In the genomic region with DNA sequence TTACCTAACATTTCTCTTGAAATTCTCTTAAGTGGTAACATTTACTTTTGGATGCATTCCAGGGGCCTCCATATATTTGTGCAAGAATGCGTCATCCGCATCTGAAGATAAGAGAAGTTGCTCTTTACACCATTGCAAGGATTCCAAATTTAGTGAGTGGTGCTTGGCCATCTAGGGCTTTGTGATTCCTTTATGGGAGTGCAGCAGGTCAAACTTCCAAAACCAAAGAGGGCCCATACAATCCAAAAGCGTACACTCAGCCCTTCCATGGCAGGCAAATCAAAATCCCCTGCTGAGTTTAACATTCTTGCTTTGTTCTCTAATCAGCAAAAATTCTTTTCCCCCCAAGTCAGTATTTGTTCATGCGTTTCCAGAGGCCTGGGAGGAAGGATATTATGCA, we compare ENCODE assay signal across 17 cellular contexts.
DNase-seq lines count a peak whose midpoint lies in the region; ATAC-seq and TF ChIP-seq lines count a peak whose summit lies in the region.
"Had no signal": no experiment of that assay in that cellular context is flagged by ENCODE, and none has a peak within 500 bp of the region (broad histone marks: within the 10 kb centered on the region; RNA-seq: fewer than 3 reads in every experiment).

No MANE protein-coding gene starts in this region.

- in situ Hi-C loops in Caki2 (cut with HindIII; ENCODE audit: low pct_unique_long_range_greater_than_20kb, low sequenced_read_pairs) (no loop called here), astrocyte of the cerebellum (cut with HindIII; ENCODE audit: low sequenced_read_pairs) (no loop called here)

- no peak overlapping the region for H3K27ac ChIP-seq in gastroesophageal sphincter
- H3K27ac ChIP-seq: Peyer's patch, SJSA1 had no signal

- no peak overlapping the region for H3K4me3 ChIP-seq in astrocyte of the cerebellum (ENCODE audit: low read depth, low read length)
- no peak overlapping the region for H3K4me3 ChIP-seq in fibroblast of pulmonary artery (replicated peaks; ENCODE audit: low read depth, low read length)
- no peak overlapping the region for H3K4me3 ChIP-seq in gastroesophageal sphincter
- H3K4me3 ChIP-seq: Peyer's patch, SJSA1 had no signal

- H3K4me1 ChIP-seq in gastroesophageal sphincter: no peaks in the 10 kb centered on the region
- H3K4me1 ChIP-seq: Peyer's patch, SJSA1 had no signal

- ATAC-seq in omental fat pad (ENCODE audit: low FRiP score) (peak; percentile 28), gastroesophageal sphincter (no peak)
- ATAC-seq: HepG2 had no signal

- 62 to 94% methylated on average over 2 to 3 of the region's 4 CpGs for WGBS in gastroesophageal sphincter (ENCODE audit: low coverage in 1 of 2), 2 donors

- no peaks in the 10 kb centered on the region for H3K36me3 ChIP-seq in gastroesophageal sphincter
- H3K36me3 ChIP-seq: Peyer's patch, SJSA1 had no signal

- no peaks in the 10 kb centered on the region for H3K9me3 ChIP-seq in gastroesophageal sphincter
- H3K9me3 ChIP-seq: Peyer's patch, SJSA1 had no signal

- no peak for TF ChIP-seq CTCF in astrocyte of the cerebellum (IDR thresholded peaks at IDR 0.05; ENCODE audit: low read depth, low read length, missing control alignments)
- no peak for TF ChIP-seq CTCF in fibroblast of pulmonary artery (IDR thresholded peaks at IDR 0.05; ENCODE audit: low read length, missing control alignments)
- TF ChIP-seq CTCF in omental fat pad (IDR thresholded peaks at IDR 0.05): no peak
- no peak for TF ChIP-seq CTCF in gastroesophageal sphincter (IDR thresholded peaks at IDR 0.05)

- no peak for TF ChIP-seq EP300 in gastroesophageal sphincter (IDR thresholded peaks at IDR 0.05)

- no peak for TF ChIP-seq POLR2A in gastroesophageal sphincter (IDR thresholded peaks at IDR 0.05)

- no peaks in the 10 kb centered on the region for H3K27me3 ChIP-seq in gastroesophageal sphincter
- H3K27me3 ChIP-seq: Peyer's patch, SJSA1 had no signal

- DNase-seq in Caki2 (ENCODE audit: low read depth) (peak; percentile 2), astrocyte of the cerebellum (ENCODE audit: low read depth) (peak; percentile 85), fibroblast of pulmonary artery (ENCODE audit: low read depth) (peak; percentile 7), omental fat pad (ENCODE audit: low spot score) (no peak), middle frontal gyrus (ENCODE audit: extremely low spot score, low spot score) (no peak), Ammon's horn (ENCODE audit: low spot score) (no peak)
- DNase-seq: C1 segment of cervical spinal cord; CD8-positive, alpha-beta memory T cell; GDM1; H7; KBM-7; NCI-H1105 treated with DMSO at 0.1 percent for 48 hours; NCI-H187 treated with DMSO at 0.1 percent for 48 hours; Peyer's patch had no signal

Comparison
In these comparisons a context has a peak if more than half of its experiments do, and no peak if none do; other contexts are left out.
1. DNase-seq: peak in Caki2 (single experiment), astrocyte of the cerebellum (single experiment) and fibroblast of pulmonary artery (single experiment); none in omental fat pad (single experiment), middle frontal gyrus (single experiment) and Ammon's horn (single experiment).